ENCODE assay signal across 1 cellular context in genomic region chr2:176088048-176088936, GRCh38.
TF ChIP-seq lines count a peak whose summit lies in the region.

No MANE protein-coding gene starts in this region.

TF ChIP-seq in IMR-90, 13 proteins besides CTCF, POLR2A, EP300 and RAD21:
- TF ChIP-seq BHLHE40 (IDR thresholded peaks at IDR 0.05; ENCODE audit: low read depth, low read length) (no peak), MAZ (IDR thresholded peaks at IDR 0.05; ENCODE audit: borderline replicate concordance, low read depth, low read length) (no peak), SMC3 (IDR thresholded peaks at IDR 0.05; ENCODE audit: low read depth, low read length) (peak; percentile 53), RCOR1 (IDR thresholded peaks at IDR 0.05; ENCODE audit: insufficient replicate concordance, low read length) (no peak), FOS (IDR thresholded peaks at IDR 0.05; ENCODE audit: low read depth, low read length) (no peak)
TF ChIP-seq in IMR-90: peak in this region for 1.
